Comparison of ENCODE assay signal across 19 cellular contexts in the genomic region with DNA sequence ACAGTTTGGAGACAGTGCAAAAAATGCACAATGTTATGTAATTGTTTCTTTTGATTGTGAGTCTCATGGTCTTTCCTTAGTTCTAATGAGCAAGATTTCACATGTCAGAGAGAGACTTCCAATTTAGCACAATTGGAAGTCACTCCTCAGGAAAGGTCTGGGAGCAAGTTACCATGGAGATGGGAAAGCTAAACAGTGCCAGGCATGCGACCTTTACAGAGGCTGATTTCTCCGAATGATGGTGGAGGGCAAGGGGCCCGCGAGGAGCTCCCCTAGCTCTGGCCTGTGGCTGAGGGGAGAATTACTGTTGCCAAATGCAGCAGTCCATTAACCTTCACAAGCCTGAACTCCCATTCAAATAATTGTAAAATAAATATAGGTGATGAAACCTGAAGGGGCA.
"Had no signal": no experiment of that assay in that cellular context is flagged by ENCODE, and none has a peak within 500 bp of the region (broad histone marks: within the 10 kb centered on the region; RNA-seq: fewer than 3 reads in every experiment).

No MANE protein-coding gene starts in this region.

- H3K4me3 ChIP-seq: cardiac muscle cell, hepatocyte, transverse colon had no signal

- H3K27ac Mint-ChIP-seq: activated CD4-positive, alpha-beta memory T cell treated with anti-CD3 and anti-CD28 coated beads, Interleukin-2, amount 10 ng/mL, durations not matched to agents 7 days and 5 days; activated CD4-positive, alpha-beta T cell treated with anti-CD3 and anti-CD28 coated beads, Interleukin-2, amount 10 ng/mL, durations not matched to agents 24 days and 14 days; activated naive CD8-positive, alpha-beta T cell treated with anti-CD3 and anti-CD28 coated beads, Interleukin-2, amount 50 U/mL, for 24 hours; natural killer cell treated with Interleukin-12 subunit alpha and Interleukin-12 subunit beta and Interleukin-15 and Interleukin-18, amount 100 ng/mL, for 72 hours; stimulated activated naive B cell treated with anti-CD40 and anti-IgM and Interleukin-4, amounts not matched to agents 10 μg/mL and 1 μg/mL and 100 μg/mL, for 72 hours had no signal

- H3K4me1 ChIP-seq: transverse colon had no signal

- H2AFZ ChIP-seq: hepatocyte had no signal

- ATAC-seq: activated CD4-positive, CD25-positive, alpha-beta regulatory T cell treated with anti-CD3 and anti-CD28 coated beads, Interleukin-2, amount 50 U/mL, for 24 hours; activated naive CD8-positive, alpha-beta T cell treated with anti-CD3 and anti-CD28 coated beads, Interleukin-2, amount 50 U/mL, for 24 hours; esophagus mucosa; natural killer cell treated with Interleukin-12 subunit alpha and Interleukin-12 subunit beta and Interleukin-15 and Interleukin-18, amount 100 ng/mL, for 72 hours; stimulated activated naive B cell treated with anti-CD40 and anti-IgM and Interleukin-4, amounts not matched to agents 10 μg/mL and 1 μg/mL and 100 μg/mL, for 72 hours had no signal

- H3K4me1 Mint-ChIP-seq: activated CD4-positive, alpha-beta memory T cell treated with anti-CD3 and anti-CD28 coated beads, Interleukin-2, amount 10 ng/mL, durations not matched to agents 7 days and 5 days; activated CD4-positive, alpha-beta T cell treated with anti-CD3 and anti-CD28 coated beads, Interleukin-2, amount 10 ng/mL, durations not matched to agents 24 days and 14 days; activated naive CD8-positive, alpha-beta T cell treated with anti-CD3 and anti-CD28 coated beads, Interleukin-2, amount 50 U/mL, for 24 hours; stimulated activated naive B cell treated with anti-CD40 and anti-IgM and Interleukin-4, amounts not matched to agents 10 μg/mL and 1 μg/mL and 100 μg/mL, for 72 hours had no signal

- H3K27ac ChIP-seq: cardiac muscle cell, hepatocyte, transverse colon had no signal

- H3K27me3 Mint-ChIP-seq: activated CD4-positive, alpha-beta memory T cell treated with anti-CD3 and anti-CD28 coated beads, Interleukin-2, amount 10 ng/mL, durations not matched to agents 7 days and 5 days; activated CD4-positive, alpha-beta T cell treated with anti-CD3 and anti-CD28 coated beads, Interleukin-2, amount 10 ng/mL, durations not matched to agents 24 days and 14 days; activated naive CD8-positive, alpha-beta T cell treated with anti-CD3 and anti-CD28 coated beads, Interleukin-2, amount 50 U/mL, for 24 hours; stimulated activated naive B cell treated with anti-CD40 and anti-IgM and Interleukin-4, amounts not matched to agents 10 μg/mL and 1 μg/mL and 100 μg/mL, for 72 hours had no signal

- H3K4me3 Mint-ChIP-seq: activated CD4-positive, alpha-beta memory T cell treated with anti-CD3 and anti-CD28 coated beads, Interleukin-2, amount 10 ng/mL, durations not matched to agents 7 days and 5 days; activated CD4-positive, alpha-beta T cell treated with anti-CD3 and anti-CD28 coated beads, Interleukin-2, amount 10 ng/mL, durations not matched to agents 24 days and 14 days; activated naive CD8-positive, alpha-beta T cell treated with anti-CD3 and anti-CD28 coated beads, Interleukin-2, amount 50 U/mL, for 24 hours; natural killer cell treated with Interleukin-12 subunit alpha and Interleukin-12 subunit beta and Interleukin-15 and Interleukin-18, amount 100 ng/mL, for 72 hours; stimulated activated naive B cell treated with anti-CD40 and anti-IgM and Interleukin-4, amounts not matched to agents 10 μg/mL and 1 μg/mL and 100 μg/mL, for 72 hours had no signal

- H3K27me3 ChIP-seq: cardiac muscle cell, hepatocyte, transverse colon had no signal

- H3K9me3 Mint-ChIP-seq: activated CD4-positive, alpha-beta memory T cell treated with anti-CD3 and anti-CD28 coated beads, Interleukin-2, amount 10 ng/mL, durations not matched to agents 7 days and 5 days; activated CD4-positive, alpha-beta T cell treated with anti-CD3 and anti-CD28 coated beads, Interleukin-2, amount 10 ng/mL, durations not matched to agents 24 days and 14 days; activated naive CD8-positive, alpha-beta T cell treated with anti-CD3 and anti-CD28 coated beads, Interleukin-2, amount 50 U/mL, for 24 hours; natural killer cell treated with Interleukin-12 subunit alpha and Interleukin-12 subunit beta and Interleukin-15 and Interleukin-18, amount 100 ng/mL, for 72 hours; stimulated activated naive B cell treated with anti-CD40 and anti-IgM and Interleukin-4, amounts not matched to agents 10 μg/mL and 1 μg/mL and 100 μg/mL, for 72 hours had no signal

- H3K36me3 Mint-ChIP-seq: natural killer cell treated with Interleukin-12 subunit alpha and Interleukin-12 subunit beta and Interleukin-15 and Interleukin-18, amount 100 ng/mL, for 72 hours; stimulated activated naive B cell treated with anti-CD40 and anti-IgM and Interleukin-4, amounts not matched to agents 10 μg/mL and 1 μg/mL and 100 μg/mL, for 72 hours had no signal

- H3K4me2 ChIP-seq: hepatocyte had no signal

- DNase-seq: activated CD4-positive, alpha-beta memory T cell treated with anti-CD3 and anti-CD28 coated beads, Interleukin-2, amount 10 ng/mL, durations not matched to agents 7 days and 5 days; activated CD4-positive, alpha-beta T cell treated with anti-CD3 and anti-CD28 coated beads, Interleukin-2, amount 10 ng/mL, durations not matched to agents 24 days and 14 days; activated gamma-delta T cell; activated naive CD4-positive, alpha-beta T cell treated with anti-CD3 and anti-CD28 coated beads, Interleukin-2, amount 50 U/mL, for 16 hours; activated naive CD8-positive, alpha-beta T cell treated with anti-CD3 and anti-CD28 coated beads, Interleukin-2, amount 50 U/mL, for 24 hours; effector memory CD4-positive, alpha-beta T cell; glutamatergic neuron; stimulated activated CD4-positive, alpha-beta T cell treated with anti-CD3 and anti-CD28 coated beads, Interleukin-2, amount 100 ng/mL, for 48 hours; stimulated activated CD8-positive, alpha-beta memory T cell treated with anti-CD3 and anti-CD28 coated beads, Interleukin-4, amount 100 ng/mL, for 48 hours; stimulated activated naive B cell treated with anti-CD40 and anti-IgM and Interleukin-4, amounts not matched to agents 10 μg/mL and 1 μg/mL and 100 μg/mL, for 72 hours; transverse colon had no signal

- H3K9me3 ChIP-seq: transverse colon had no signal

- FAIRE-seq: endothelial cell of umbilical vein, frontal cortex, urothelium cell line had no signal

- H3K36me3 ChIP-seq: cardiac muscle cell, transverse colon had no signal
